17 cellular contexts compared by ENCODE assay signal in the genomic region with DNA sequence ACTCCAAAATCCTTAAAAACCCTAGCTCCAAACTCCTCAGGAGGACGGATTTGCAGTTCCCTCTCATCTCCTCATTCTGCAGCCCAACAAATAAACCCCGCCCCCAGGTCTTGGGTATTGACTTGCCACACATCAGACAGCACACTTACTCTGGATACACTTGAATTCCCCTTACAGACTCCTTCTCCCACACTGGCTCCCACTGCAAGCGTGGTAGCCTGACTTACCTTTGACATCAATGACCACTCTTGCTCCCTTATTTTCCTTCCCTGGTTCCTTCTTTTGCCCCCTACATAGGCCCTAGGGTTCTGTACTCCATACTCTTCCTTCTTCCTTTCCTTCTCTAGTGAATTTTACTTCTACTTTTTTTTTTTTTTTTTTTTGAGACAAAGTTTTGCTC. TPM values are rescaled to one million over a fixed set of nuclear protein-coding genes. Genes with fewer than 3 reads are reported as not detected.
DNase-seq lines count a peak whose midpoint lies in the region; ATAC-seq and TF ChIP-seq lines count a peak whose summit lies in the region.
"Had no signal": no experiment of that assay in that cellular context is flagged by ENCODE, and none has a peak within 500 bp of the region (broad histone marks: within the 10 kb centered on the region; RNA-seq: fewer than 3 reads in every experiment).

No MANE protein-coding gene starts in this region.

- intact Hi-C loops in CD4-positive, alpha-beta memory T cell (cut with micrococcal nuclease): no loop called here

- H3K4me3 Mint-ChIP-seq in CD4-positive, alpha-beta memory T cell: peak overlapping the region in 3 of 8 donors; percentile 59 to 78 (median 69)
- H3K4me3 Mint-ChIP-seq in naive thymus-derived CD8-positive, alpha-beta T cell: peak overlapping the region in 2 of 10 donors; percentile 10 to 36
- H3K4me3 Mint-ChIP-seq: B cell, HFFc6, nephron had no signal

- peak overlapping the region; percentile 43 to 95 (median 74) for H3K27ac Mint-ChIP-seq in CD4-positive, alpha-beta memory T cell
- H3K27ac Mint-ChIP-seq in naive thymus-derived CD8-positive, alpha-beta T cell: peak overlapping the region in 9 of 10 donors; percentile 11 to 93 (median 84)
- H3K27ac Mint-ChIP-seq: activated T-helper 2 cell treated with anti-CD3 and anti-CD28 coated beads, Interferon-gamma antibody, Interleukin-2, Interleukin-4, amounts not matched to agents 10 μg/mL and 5 μg/mL and 100 μg/mL, durations not matched to agents 14 hours and 24 hours and 36 hours; B cell; HFFc6 had no signal

- no peak for TF ChIP-seq CTCF in NB4 (IDR thresholded peaks at IDR 0.05; ENCODE audit: low read depth, low read length)
- TF ChIP-seq CTCF in epithelial cell of proximal tubule (conservative IDR thresholded peaks at IDR 0.05; ENCODE audit: low read depth, low read length): no peak
- TF ChIP-seq CTCF in right atrium auricular region (IDR thresholded peaks at IDR 0.05): no peak

- H3K9me3 Mint-ChIP-seq in CD4-positive, alpha-beta memory T cell: no peaks in the 10 kb centered on the region
- H3K9me3 Mint-ChIP-seq in naive thymus-derived CD8-positive, alpha-beta T cell: peaks cover 0 to 13% (median 0%) of the 10 kb centered on the region in 9 donors
- H3K9me3 Mint-ChIP-seq: activated T-helper 2 cell treated with anti-CD3 and anti-CD28 coated beads, Interferon-gamma antibody, Interleukin-2, Interleukin-4, amounts not matched to agents 10 μg/mL and 5 μg/mL and 100 μg/mL, durations not matched to agents 14 hours and 24 hours and 36 hours; HFFc6; nephron had no signal

- no peak overlapping the region for H3K27ac ChIP-seq in CD4-positive, alpha-beta memory T cell (ENCODE audit: low read depth, low read length)
- no peak overlapping the region for H3K27ac ChIP-seq in right atrium auricular region
- H3K27ac ChIP-seq: psoas muscle had no signal

- H3K27me3 ChIP-seq in CD4-positive, alpha-beta memory T cell (ENCODE audit: insufficient read depth, low read length): no peaks in the 10 kb centered on the region
- no peaks in the 10 kb centered on the region for H3K27me3 ChIP-seq in right atrium auricular region

- peaks cover 31 to 32% of the 10 kb centered on the region in 2 donors for H3K36me3 Mint-ChIP-seq in CD4-positive, alpha-beta memory T cell
- peaks cover 9 to 29% (median 21%) of the 10 kb centered on the region in 3 donors for H3K36me3 Mint-ChIP-seq in naive thymus-derived CD8-positive, alpha-beta T cell

- H3K27me3 Mint-ChIP-seq in CD4-positive, alpha-beta memory T cell: no peaks in the 10 kb centered on the region
- no peaks in the 10 kb centered on the region for H3K27me3 Mint-ChIP-seq in naive thymus-derived CD8-positive, alpha-beta T cell
- H3K27me3 Mint-ChIP-seq: B cell had no signal

- POLR2A ChIA-PET in CD4-positive, alpha-beta memory T cell (lab: Charles Lee; ENCODE audit: partially characterized antibody): interaction anchor here (2.9 to 5.3 kb wide), 2 partner anchors 10 to 34 kb away, joined by 14 to 54 read pairs; no protein-coding TSS in a partner anchor
- POLR2A ChIA-PET in naive thymus-derived CD8-positive, alpha-beta T cell (lab: Charles Lee): interaction anchor here (0.6 to 3.4 kb wide), 4 partner anchors 7 to 37 kb away, joined by 3 to 41 read pairs (median 4); partner anchors contain the start of gene RFFL

- no peak for ATAC-seq in naive thymus-derived CD8-positive, alpha-beta T cell
- no peak for ATAC-seq in GM18909 (IDR thresholded peaks at IDR 0.05; ENCODE audit: poor library complexity, unreplicated experiment)
- ATAC-seq: psoas muscle had no signal

- CTCF ChIA-PET in CD4-positive, alpha-beta memory T cell (lab: Charles Lee; ENCODE audit: partially characterized antibody): interaction anchor here (4.5 kb wide), 1 partner anchor 57 kb away, joined by 18 read pairs; no protein-coding TSS in a partner anchor

- H3K36me3 ChIP-seq in CD4-positive, alpha-beta memory T cell (ENCODE audit: insufficient read depth, low read length): no peaks in the 10 kb centered on the region
- no peaks in the 10 kb centered on the region for H3K36me3 ChIP-seq in right atrium auricular region

- TF ChIP-seq POLR2A in NB4 (IDR thresholded peaks at IDR 0.05; ENCODE audit: extremely low read depth, insufficient read length): no peak

- no peaks in the 10 kb centered on the region for H3K9me3 ChIP-seq in CD4-positive, alpha-beta memory T cell (ENCODE audit: control insufficient read depth in 1 of 2, low read length in 2 of 2)
- H3K9me3 ChIP-seq in right atrium auricular region: no peaks in the 10 kb centered on the region
- H3K9me3 ChIP-seq: psoas muscle had no signal

- peaks cover 81% of the 10 kb centered on the region for H3K4me1 ChIP-seq in CD4-positive, alpha-beta memory T cell (ENCODE audit: insufficient read depth, low read length)
- peaks cover 0 to 13% of the 10 kb centered on the region in 2 donors for H3K4me1 ChIP-seq in right atrium auricular region

- H3K4me1 Mint-ChIP-seq in CD4-positive, alpha-beta memory T cell: peaks cover 67 to 85% (median 73%) of the 10 kb centered on the region in 4 donors
- H3K4me1 Mint-ChIP-seq in naive thymus-derived CD8-positive, alpha-beta T cell: peaks cover 38 to 80% (median 73%) of the 10 kb centered on the region in 4 donors

- H3K4me3 ChIP-seq in CD4-positive, alpha-beta memory T cell (ENCODE audit: low read length in 2 of 2): no peak overlapping the region
- H3K4me3 ChIP-seq in NB4 (ENCODE audit: low read depth, low read length) (no peak overlapping the region), epithelial cell of proximal tubule (ENCODE audit: low read depth, low read length) (no peak overlapping the region), right atrium auricular region (no peak overlapping the region)
- H3K4me3 ChIP-seq: psoas muscle had no signal

- DNase-seq in CD4-positive, alpha-beta memory T cell: no peak
- DNase-seq in NB4 (ENCODE audit: low read depth) (peak; percentile 16), epithelial cell of proximal tubule (ENCODE audit: low read depth) (peak; percentile 75), dedifferentiated amniotic fluid mesenchymal stem cell (ENCODE audit: extremely low spot score) (no peak), GDM1 (lab: John Stamatoyannopoulos, UW) (no peak), right atrium auricular region (ENCODE audit: low spot score) (no peak)
- DNase-seq in naive thymus-derived CD8-positive, alpha-beta T cell: no peak
- DNase-seq: activated CD8-positive, alpha-beta memory T cell treated with anti-CD3 and anti-CD28 coated beads for 24 hours; caudate nucleus; HFFc6; NCI-H146; NCI-H446; psoas muscle had no signal

RNA-seq across cellular contexts. Expression of gene RFFL, which starts 7.5 kb away (rescaled TPM):
- total RNA-seq in CD4-positive, alpha-beta memory T cell: 10 to 100 TPM; 72.1 to 82.3 TPM
- polyA plus RNA-seq in CD4-positive, alpha-beta memory T cell: 10 to 100 TPM; 48.3 to 51.0 TPM
- total RNA-seq in epithelial cell of proximal tubule: 17.7 and 31.5 TPM in 2 replicates
- total RNA-seq in naive thymus-derived CD8-positive, alpha-beta T cell: 10 to 100 TPM; 69.1 to 70.1 TPM
- polyA plus RNA-seq in naive thymus-derived CD8-positive, alpha-beta T cell: 10 to 100 TPM; 30.8 to 39.7 (median 31.9) TPM
- total RNA-seq in right atrium auricular region: 10 to 100 TPM; 12.2 to 20.1 TPM

Comparison
In these comparisons a context has a peak if more than half of its experiments do, and no peak if none do; other contexts are left out.
1. DNase-seq: peak in NB4 (single experiment) and epithelial cell of proximal tubule (single experiment); none in CD4-positive, alpha-beta memory T cell (0 of 5), naive thymus-derived CD8-positive, alpha-beta T cell (0 of 10), dedifferentiated amniotic fluid mesenchymal stem cell (single experiment), GDM1 (single experiment) and right atrium auricular region (single experiment).